ENCODE assay signal across 30 cellular contexts in the genomic region with DNA sequence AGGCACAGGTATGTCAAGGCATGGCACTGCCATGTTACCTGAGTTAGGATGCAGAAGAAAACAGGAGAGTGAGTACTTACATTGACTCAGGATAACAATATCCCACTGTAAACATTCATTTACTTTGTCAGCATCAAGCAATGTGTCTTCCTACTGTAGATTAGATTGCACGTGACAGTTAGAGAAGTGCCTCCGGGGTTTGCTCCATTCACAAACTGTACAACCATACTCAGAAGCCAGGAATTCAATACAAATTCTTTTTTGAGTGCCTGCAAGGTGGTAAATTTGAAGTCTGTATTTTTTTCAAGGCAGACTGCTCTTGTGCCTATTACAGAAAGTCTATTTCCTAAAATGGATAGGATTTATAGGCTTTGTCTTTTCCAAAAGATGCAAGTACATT.
"Had no signal": no experiment of that assay in that cellular context is flagged by ENCODE, and none has a peak within 500 bp of the region (broad histone marks: within the 10 kb centered on the region; RNA-seq: fewer than 3 reads in every experiment).

No MANE protein-coding gene starts in this region.

- H3K9me3 ChIP-seq: adrenal gland, body of pancreas, breast epithelium had no signal

- H3K27ac ChIP-seq: adrenal gland, body of pancreas, brain microvascular endothelial cell, breast epithelium, VCaP had no signal

- DNase-seq: activated B cell treated with CpG ODN at 0.5 μM for 24 hours; activated CD4-positive, alpha-beta memory T cell treated with anti-CD3 and anti-CD28 coated beads for 36 hours; activated CD4-positive, alpha-beta T cell treated with anti-CD3 and anti-CD28 coated beads for 4 hours; activated CD4-positive, alpha-beta T cell treated with anti-CD3 and anti-CD28 coated beads, Interleukin-2, amount 10 ng/mL, durations not matched to agents 24 days and 14 days; activated CD4-positive, alpha-beta T cell treated with anti-CD3 and anti-CD28 coated beads, Interleukin-2, amount 50 U/mL, for 1 hour; activated CD4-positive, alpha-beta T cell treated with anti-CD3 and anti-CD28 coated beads, Interleukin-2, amount 50 U/mL, for 4 hours; activated CD4-positive, CD25-positive, alpha-beta regulatory T cell treated with anti-CD3 and anti-CD28 coated beads, Interleukin-2, amount 50 U/mL, for 72 hours; activated CD8-positive, alpha-beta memory T cell treated with anti-CD3 and anti-CD28 coated beads, Interleukin-2, amount 50 U/mL, for 4 hours; activated CD8-positive, alpha-beta T cell treated with anti-CD3 and anti-CD28 coated beads for 36 hours; activated effector memory CD4-positive, alpha-beta T cell treated with anti-CD3 and anti-CD28 coated beads, Interleukin-2, amount 50 U/mL, for 16 hours; activated gamma-delta T cell treated with Interleukin-2 at 50 U/mL for 16 hours; activated naive CD4-positive, alpha-beta T cell; activated naive CD4-positive, alpha-beta T cell treated with anti-CD3 and anti-CD28 coated beads for 36 hours; activated naive CD8-positive, alpha-beta T cell treated with anti-CD3 and anti-CD28 coated beads, Interleukin-2, amount 10 ng/mL, durations not matched to agents 7 days and 5 days; activated naive CD8-positive, alpha-beta T cell treated with anti-CD3 and anti-CD28 coated beads, Interleukin-2, amount 50 U/mL, for 24 hours; activated T-cell treated with anti-CD3 and anti-CD28 coated beads for 4 hours; activated T-cell treated with anti-CD3 and anti-CD28 coated beads, Interleukin-2, amount 50 U/mL, for 1 hour; activated T-cell treated with anti-CD3 and anti-CD28 coated beads, Interleukin-2, amount 50 U/mL, for 4 hours; activated T-cell treated with anti-CD3 and anti-CD28 coated beads, Interleukin-2, amount 50 U/mL, for 72 hours; adrenal gland; amniotic stem cell; aorta; body of pancreas; brain microvascular endothelial cell; central memory CD4-positive, alpha-beta T cell; T-helper 1 cell; T-helper 2 cell; T-helper 9 cell had no signal

- H3K4me1 ChIP-seq: adrenal gland, body of pancreas, breast epithelium had no signal

- H3K4me3 ChIP-seq: adrenal gland, body of pancreas, breast epithelium had no signal

- H3K27me3 ChIP-seq: body of pancreas, brain microvascular endothelial cell, breast epithelium had no signal

- H3K36me3 ChIP-seq: adrenal gland, brain microvascular endothelial cell, breast epithelium had no signal
